ENCODE assay signal across 10 cellular contexts in the genomic region with DNA sequence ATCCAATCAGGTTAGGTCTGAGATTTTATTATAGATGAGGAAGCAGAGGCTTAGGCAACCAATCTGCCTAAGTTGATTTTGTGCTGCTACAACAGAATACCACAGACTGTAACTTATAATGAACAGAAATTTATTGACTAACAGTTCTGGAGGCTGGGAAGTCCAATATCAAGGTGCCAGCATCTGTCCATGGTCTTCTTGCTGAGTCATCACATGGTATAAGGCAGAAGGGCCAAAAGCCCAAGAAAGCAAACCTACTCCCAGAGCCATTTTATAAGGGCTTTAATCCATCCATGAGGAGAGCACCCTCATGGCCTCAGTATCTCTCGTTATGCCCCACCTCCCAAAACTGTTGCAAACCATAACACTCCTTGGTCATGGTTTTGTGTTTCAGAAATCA.
"Had no signal": no experiment of that assay in that cellular context is flagged by ENCODE, and none has a peak within 500 bp of the region (broad histone marks: within the 10 kb centered on the region; RNA-seq: fewer than 3 reads in every experiment).

No MANE protein-coding gene starts in this region.

- FAIRE-seq: HTR-8/SVneo had no signal

- H3K4me1 ChIP-seq: HAP-1 had no signal

- H3K27ac ChIP-seq: GM23248, KMS-11 had no signal

- H3K4me2 ChIP-seq: KMS-11 had no signal

- H3K4me3 ChIP-seq: GM23248, HAP-1 had no signal

- DNase-seq: GM23248, GOT3, H7, HFFc6, Karpas-422, KBM-7 had no signal

- ATAC-seq: HCT116 had no signal

- H2AFZ ChIP-seq: GM23248 had no signal

- H3K9me3 ChIP-seq: HAP-1 had no signal

- H3K9ac ChIP-seq: GM23248, KMS-11 had no signal
